Comparison of ENCODE assay signal across 38 cellular contexts in the genomic region with DNA sequence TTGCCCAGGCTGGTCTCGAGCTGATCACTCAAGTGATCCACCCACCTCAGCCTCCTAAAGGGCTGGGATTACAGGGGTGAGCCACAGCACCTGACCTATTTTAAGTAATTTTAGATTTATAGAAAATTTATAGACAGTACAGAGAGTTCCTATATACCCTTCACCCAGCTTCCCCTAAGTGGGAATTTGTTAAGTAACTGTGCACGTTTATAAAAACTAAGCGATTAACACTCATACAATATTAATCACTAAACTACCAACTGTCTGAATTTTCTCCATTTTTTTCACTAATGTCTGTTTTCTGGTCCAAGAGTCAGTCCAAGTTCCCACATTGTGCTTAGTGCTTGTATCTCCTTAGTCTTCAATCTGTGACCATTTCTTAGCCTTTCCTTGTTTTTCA. TPM values are rescaled to one million over a fixed set of nuclear protein-coding genes. Genes with fewer than 3 reads are reported as not detected.
DNase-seq lines count a peak whose midpoint lies in the region; ATAC-seq, FAIRE-seq and TF ChIP-seq lines count a peak whose summit lies in the region.
"Had no signal": no experiment of that assay in that cellular context is flagged by ENCODE, and none has a peak within 500 bp of the region (broad histone marks: within the 10 kb centered on the region; RNA-seq: fewer than 3 reads in every experiment).

No MANE protein-coding gene starts in this region.

- H3K36me3 Mint-ChIP-seq in astrocyte (ENCODE audit: low read depth, unreplicated experiment) = no peaks in the 10 kb centered on the region
- no peaks in the 10 kb centered on the region for H3K36me3 Mint-ChIP-seq in neural progenitor cell
- H3K36me3 Mint-ChIP-seq in activated T-cell treated with anti-CD3 and anti-CD28 coated beads, Interleukin-2, amount 50 U/mL, for 72 hours (ENCODE audit: insufficient read depth in 2 of 2) = no peaks in the 10 kb centered on the region
- H3K36me3 Mint-ChIP-seq: CD14-positive monocyte; CD4-positive, alpha-beta memory T cell; CD4-positive, CD25-positive, alpha-beta regulatory T cell; CD8-positive, alpha-beta memory T cell; CD8-positive, alpha-beta T cell had no signal

- H2AFZ ChIP-seq in astrocyte (ENCODE audit: low read depth, low read length) (no peak overlapping the region), neural progenitor cell (replicated peaks) (no peak overlapping the region)

- H3F3A ChIP-seq in neural progenitor cell (ENCODE audit: low read depth) = no peaks in the 10 kb centered on the region

- H3K9me3 Mint-ChIP-seq in astrocyte (ENCODE audit: unreplicated experiment) (no peaks in the 10 kb centered on the region), neural progenitor cell (peaks cover 4% of the 10 kb centered on the region)
- no peaks in the 10 kb centered on the region for H3K9me3 Mint-ChIP-seq in activated T-cell treated with anti-CD3 and anti-CD28 coated beads, Interleukin-2, amount 50 U/mL, for 72 hours
- H3K9me3 Mint-ChIP-seq: CD14-positive monocyte; CD4-positive, alpha-beta memory T cell; CD4-positive, alpha-beta T cell; CD4-positive, CD25-positive, alpha-beta regulatory T cell; CD8-positive, alpha-beta memory T cell; CD8-positive, alpha-beta T cell had no signal

- H3K4me2 ChIP-seq in astrocyte (ENCODE audit: low read length) = no peak overlapping the region
- H3K4me2 ChIP-seq in neural progenitor cell = no peak overlapping the region
- H3K4me2 ChIP-seq: A549; BLaER1; BLaER1 treated with 17β-estradiol and CSF1 and Interleukin-3, amounts not matched to agents 10 nM and 100 nM had no signal

- H3K9ac ChIP-seq in astrocyte (ENCODE audit: low read length) (no peak overlapping the region), neural progenitor cell (no peak overlapping the region)
- H3K9ac ChIP-seq: BLaER1; BLaER1 treated with 17β-estradiol and CSF1 and Interleukin-3, amounts not matched to agents 10 nM and 100 nM had no signal

- no peak for DNase-seq in astrocyte (ENCODE audit: low read depth)
- DNase-seq in neural progenitor cell (ENCODE audit: low spot score) = no peak
- no peak for DNase-seq in activated T-cell treated with anti-CD3 and anti-CD28 coated beads, Interleukin-2, amount 50 U/mL, for 72 hours
- DNase-seq in LoVo (ENCODE audit: low spot score) = no peak
- DNase-seq: 8988T; ACHN; AML-193; BE2C; C1 segment of cervical spinal cord; Caco-2; Calu3; CD4-positive, alpha-beta memory T cell; CD4-positive, alpha-beta T cell; CD4-positive, CD25-positive, alpha-beta regulatory T cell; CD8-positive, alpha-beta memory T cell; CD8-positive, alpha-beta T cell; COR-L47; DMS 273 treated with DMSO at 0.1 percent for 48 hours; DMS153; DMS53; DMS79; DMS79 treated with DMSO at 0.1 percent for 48 hours; DND-41; EL had no signal

- no peaks in the 10 kb centered on the region for H3K9me3 ChIP-seq in HEK293 (ENCODE audit: control insufficient read depth, insufficient read depth, low read depth, low read length)
- no peaks in the 10 kb centered on the region for H3K9me3 ChIP-seq in astrocyte (ENCODE audit: insufficient read depth, low read depth, low read length)
- no peaks in the 10 kb centered on the region for H3K9me3 ChIP-seq in neural progenitor cell (ENCODE audit: low read depth)
- H3K9me3 ChIP-seq: A549; BE2C; BLaER1; BLaER1 treated with 17β-estradiol and CSF1 and Interleukin-3, amounts not matched to agents 10 nM and 100 nM; Caco-2 had no signal

- H3K4me1 Mint-ChIP-seq in astrocyte (ENCODE audit: low read depth, unreplicated experiment) (no peaks in the 10 kb centered on the region), neural progenitor cell (peaks cover 9% of the 10 kb centered on the region)
- peaks cover 25% of the 10 kb centered on the region for H3K4me1 Mint-ChIP-seq in activated T-cell treated with anti-CD3 and anti-CD28 coated beads, Interleukin-2, amount 50 U/mL, for 72 hours (ENCODE audit: low read depth)
- H3K4me1 Mint-ChIP-seq: B cell, CD14-positive monocyte had no signal

- no peak for ATAC-seq in activated T-cell treated with anti-CD3 and anti-CD28 coated beads, Interleukin-2, amount 50 U/mL, for 72 hours (replicated peaks in 1 of 2)
- ATAC-seq in HG02623 (IDR thresholded peaks at IDR 0.05; ENCODE audit: unreplicated experiment) = no peak
- ATAC-seq: A549; CD8-positive, alpha-beta T cell had no signal

- no peak overlapping the region for H3K27ac Mint-ChIP-seq in astrocyte (ENCODE audit: unreplicated experiment)
- peak overlapping the region; percentile 46 for H3K27ac Mint-ChIP-seq in neural progenitor cell
- no peak overlapping the region for H3K27ac Mint-ChIP-seq in activated T-cell treated with anti-CD3 and anti-CD28 coated beads, Interleukin-2, amount 50 U/mL, for 72 hours
- H3K27ac Mint-ChIP-seq: B cell; CD14-positive monocyte; CD4-positive, alpha-beta memory T cell; CD4-positive, alpha-beta T cell; CD4-positive, CD25-positive, alpha-beta regulatory T cell; CD8-positive, alpha-beta T cell had no signal

- H3K27me3 Mint-ChIP-seq in astrocyte (ENCODE audit: low read depth, unreplicated experiment) (peaks cover 15% of the 10 kb centered on the region), neural progenitor cell (ENCODE audit: insufficient read depth, low read depth) (peaks cover 4% of the 10 kb centered on the region)
- H3K27me3 Mint-ChIP-seq in activated T-cell treated with anti-CD3 and anti-CD28 coated beads, Interleukin-2, amount 50 U/mL, for 72 hours (ENCODE audit: low read depth) = no peaks in the 10 kb centered on the region
- H3K27me3 Mint-ChIP-seq: CD4-positive, alpha-beta T cell had no signal

- H3K27ac ChIP-seq in HEK293 (ENCODE audit: extremely low read depth, low read depth, low read length) = no peak overlapping the region
- H3K27ac ChIP-seq in astrocyte (ENCODE audit: low read depth, low read length) = no peak overlapping the region
- H3K27ac ChIP-seq in neural progenitor cell = no peak overlapping the region
- H3K27ac ChIP-seq: 22Rv1; A549; BLaER1; BLaER1 treated with 17β-estradiol and CSF1 and Interleukin-3, amounts not matched to agents 10 nM and 100 nM; C4-2B had no signal

- no peaks in the 10 kb centered on the region for H3K4me1 ChIP-seq in HEK293 (ENCODE audit: control insufficient read depth, insufficient read depth, low read length)
- H3K4me1 ChIP-seq in astrocyte (ENCODE audit: insufficient read depth, low read length) = no peaks in the 10 kb centered on the region
- H3K4me1 ChIP-seq in neural progenitor cell = no peaks in the 10 kb centered on the region
- H3K4me1 ChIP-seq: A549; BE2C; BLaER1; BLaER1 treated with 17β-estradiol and CSF1 and Interleukin-3, amounts not matched to agents 10 nM and 100 nM; Caco-2 had no signal

- no peak for FAIRE-seq in astrocyte (lab: Jason Lieb, UNC)
- FAIRE-seq: A204.1, A549, D721Med had no signal

- peaks cover 9% of the 10 kb centered on the region for H3K27me3 ChIP-seq in astrocyte (ENCODE audit: insufficient read depth, low read length)
- no peaks in the 10 kb centered on the region for H3K27me3 ChIP-seq in neural progenitor cell
- H3K27me3 ChIP-seq: BE2C; BLaER1; BLaER1 treated with 17β-estradiol and CSF1 and Interleukin-3, amounts not matched to agents 10 nM and 100 nM had no signal

- H4K20me1 ChIP-seq in astrocyte (ENCODE audit: insufficient read depth, low read length) (no peaks in the 10 kb centered on the region), neural progenitor cell (ENCODE audit: low read depth) (no peaks in the 10 kb centered on the region)
- H4K20me1 ChIP-seq: BLaER1; BLaER1 treated with 17β-estradiol and CSF1 and Interleukin-3, amounts not matched to agents 10 nM and 100 nM had no signal

- TF ChIP-seq CTCF in HEK293 (tag by site-specific recombination; IDR thresholded peaks at IDR 0.05) = no peak
- TF ChIP-seq CTCF in astrocyte (IDR thresholded peaks at IDR 0.05; ENCODE audit: insufficient read depth, low read depth, low read length) = no peak
- no peak for TF ChIP-seq CTCF in neural progenitor cell (IDR thresholded peaks at IDR 0.05)

- CTCF ChIA-PET in HEK293 (lab: Yijun Ruan, JAX) = interaction anchor here (0.9 kb wide), 1 partner anchor 22 kb away, joined by 3 read pairs; no protein-coding TSS in a partner anchor

- H3K36me3 ChIP-seq in HEK293 (ENCODE audit: control insufficient read depth in 2 of 2, insufficient read depth in 1 of 2, low read length in 2 of 2) = no peaks in the 10 kb centered on the region
- H3K36me3 ChIP-seq in astrocyte (ENCODE audit: insufficient read depth, low read length) = no peaks in the 10 kb centered on the region
- H3K36me3 ChIP-seq in neural progenitor cell = no peaks in the 10 kb centered on the region
- H3K36me3 ChIP-seq: BE2C; BLaER1; BLaER1 treated with 17β-estradiol and CSF1 and Interleukin-3, amounts not matched to agents 10 nM and 100 nM had no signal

- H3K79me2 ChIP-seq in astrocyte (ENCODE audit: insufficient read depth, low read length) (no peaks in the 10 kb centered on the region), neural progenitor cell (ENCODE audit: low read depth) (no peaks in the 10 kb centered on the region)

- POLR2A ChIA-PET in HEK293 (lab: Yijun Ruan, JAX) = no interaction called here

- no peak overlapping the region for H3K4me3 ChIP-seq in HEK293 (ENCODE audit: low read depth, low read length)
- no peak overlapping the region for H3K4me3 ChIP-seq in astrocyte (ENCODE audit: insufficient read depth, low read depth, low read length)
- H3K4me3 ChIP-seq in neural progenitor cell = no peak overlapping the region
- H3K4me3 ChIP-seq: A549; BLaER1; BLaER1 treated with 17β-estradiol and CSF1 and Interleukin-3, amounts not matched to agents 10 nM and 100 nM had no signal

- H3K4me3 Mint-ChIP-seq in astrocyte (ENCODE audit: unreplicated experiment) (peak overlapping the region; percentile 14), neural progenitor cell (no peak overlapping the region)
- no peak overlapping the region for H3K4me3 Mint-ChIP-seq in activated T-cell treated with anti-CD3 and anti-CD28 coated beads, Interleukin-2, amount 50 U/mL, for 72 hours
- H3K4me3 Mint-ChIP-seq: B cell; CD14-positive monocyte; CD4-positive, alpha-beta memory T cell; CD4-positive, alpha-beta T cell; CD4-positive, CD25-positive, alpha-beta regulatory T cell; CD8-positive, alpha-beta memory T cell; CD8-positive, alpha-beta T cell had no signal

TF ChIP-seq in HEK293, 187 proteins besides CTCF, POLR2A, EP300 and RAD21 (continues in another document):
- TF ChIP-seq ZNF354C (tag by site-specific recombination; IDR thresholded peaks at IDR 0.05; ENCODE audit: borderline replicate concordance, low read depth) = no peak

RNA-seq across cellular contexts. Expression of a gene that starts 5.5 kb away (rescaled TPM):
- total RNA-seq in astrocyte = not detected in 2 replicates
- total RNA-seq in neural progenitor cell (ENCODE audit: low replicate concordance) = not detected in 2 replicates
- 1 to 10 TPM; 4.0 to 8.0 TPM for total RNA-seq in activated T-cell treated with anti-CD3 and anti-CD28 coated beads, Interleukin-2, amount 50 U/mL, for 72 hours
- total RNA-seq: A172; A673; B cell; Caco-2; Calu3; CD4-positive, alpha-beta memory T cell; CD4-positive, alpha-beta T cell; CD4-positive, CD25-positive, alpha-beta regulatory T cell; CD8-positive, alpha-beta T cell; Daoy had no signal

RNA-seq across cellular contexts. Expression of a gene that starts 14.4 kb away (rescaled TPM):
- total RNA-seq in astrocyte (0.72 and 0.73 TPM in 2 replicates), neural progenitor cell (ENCODE audit: low replicate concordance) (0.24 and 0.46 TPM in 2 replicates)
- 1 to 10 TPM in 1 of 2 donors, under 1 TPM in 1; 0.74 to 1.2 TPM for total RNA-seq in activated T-cell treated with anti-CD3 and anti-CD28 coated beads, Interleukin-2, amount 50 U/mL, for 72 hours
- total RNA-seq: A172; A673; B cell; Calu3; CD4-positive, alpha-beta memory T cell; CD4-positive, alpha-beta T cell; CD4-positive, CD25-positive, alpha-beta regulatory T cell had no signal

RNA-seq across cellular contexts. Expression of a gene that starts 35.0 kb away (rescaled TPM):
- 0.54 and 0.62 TPM in 2 replicates for total RNA-seq in astrocyte
- total RNA-seq in neural progenitor cell (ENCODE audit: low replicate concordance) = 0.30 and 0.53 TPM in 2 replicates
- 1 to 10 TPM in 1 of 2 donors, under 1 TPM in 1; 0.55 to 1.1 TPM for total RNA-seq in activated T-cell treated with anti-CD3 and anti-CD28 coated beads, Interleukin-2, amount 50 U/mL, for 72 hours
- total RNA-seq: B cell; CD4-positive, alpha-beta T cell; CD4-positive, CD25-positive, alpha-beta regulatory T cell; CD8-positive, alpha-beta T cell; Daoy had no signal

RNA-seq across cellular contexts. Expression of a gene that starts 57.4 kb away (rescaled TPM):
- total RNA-seq in astrocyte (87.6 and 91.6 TPM in 2 replicates), neural progenitor cell (ENCODE audit: low replicate concordance) (114 and 131 TPM in 2 replicates)
- 10 to 100 TPM; 48.4 to 51.3 TPM for total RNA-seq in activated T-cell treated with anti-CD3 and anti-CD28 coated beads, Interleukin-2, amount 50 U/mL, for 72 hours
